In genomic region chr7:56051053-56051338, GRCh38 we compare ENCODE assay signal across 1 cellular context.
TF ChIP-seq lines count a peak whose summit lies in the region.

No MANE protein-coding gene starts in this region.

TF ChIP-seq in HepG2, 621 proteins besides CTCF, POLR2A, EP300 and RAD21:
- 0 out of 2 replicates have a peak, but pooled peaks have one; percentile 53 for TF ChIP-seq ZNF513 (CRISPR knock-in tag; conservative IDR thresholded peaks at IDR 0.05)
- 0 out of 2 replicates have a peak, but pooled peaks have one; percentile 31 for TF ChIP-seq TEAD2 (CRISPR knock-in tag; IDR thresholded peaks at IDR 0.05)
- TF ChIP-seq ZNF773 (CRISPR knock-in tag; IDR thresholded peaks at IDR 0.05; ENCODE audit: borderline replicate concordance): 0 out of 2 replicates have a peak, but pooled peaks have one; percentile 29
- no peak for TF ChIP-seq TAF15 (IDR thresholded peaks at IDR 0.05; ENCODE audit: low read depth, low read length, poor library complexity, severe bottlenecking)
- TF ChIP-seq CSRNP1 (CRISPR knock-in tag; IDR thresholded peaks at IDR 0.05): no peak
- peak; percentile 70; the same call in 1 of the 2 replicates for TF ChIP-seq TEF (CRISPR knock-in tag; IDR thresholded peaks at IDR 0.05)
- 0 out of 2 replicates have a peak, but pooled peaks have one; percentile 43 for TF ChIP-seq XBP1 (CRISPR knock-in tag; IDR thresholded peaks at IDR 0.05)
- TF ChIP-seq ZBTB26 (CRISPR knock-in tag; IDR thresholded peaks at IDR 0.05; ENCODE audit: borderline replicate concordance): 0 out of 2 replicates have a peak, but pooled peaks have one; percentile 4
- peak; percentile 62; the same call in 1 of the 2 replicates for TF ChIP-seq FOXJ3 (CRISPR knock-in tag; IDR thresholded peaks at IDR 0.05; ENCODE audit: borderline replicate concordance)
- 0 out of 2 replicates have a peak, but pooled peaks have one; percentile 33 for TF ChIP-seq ZNF740 (CRISPR knock-in tag; IDR thresholded peaks at IDR 0.05)
- TF ChIP-seq ATAD3A (CRISPR knock-in tag; IDR thresholded peaks at IDR 0.05): no peak
- peak; percentile 82; the same call in 1 of the 2 replicates for TF ChIP-seq NCOA1 (CRISPR knock-in tag; IDR thresholded peaks at IDR 0.05)
- TF ChIP-seq REPIN1 (CRISPR knock-in tag; IDR thresholded peaks at IDR 0.05; ENCODE audit: borderline replicate concordance, low read depth): no peak
- no peak for TF ChIP-seq ZNF333 (CRISPR knock-in tag; IDR thresholded peaks at IDR 0.05; ENCODE audit: borderline replicate concordance)
- no peak for TF ChIP-seq GATAD1 (CRISPR knock-in tag; IDR thresholded peaks at IDR 0.05)
- TF ChIP-seq MTF2 (CRISPR knock-in tag; IDR thresholded peaks at IDR 0.05; ENCODE audit: borderline replicate concordance): 0 out of 2 replicates have a peak, but pooled peaks have one; percentile 65
- no peak for TF ChIP-seq RFX3 (CRISPR knock-in tag; IDR thresholded peaks at IDR 0.05)
- peak; percentile 67; the same call in 1 of the 2 replicates for TF ChIP-seq AKNA (CRISPR knock-in tag; IDR thresholded peaks at IDR 0.05; ENCODE audit: borderline replicate concordance)
- peak; percentile 47 for TF ChIP-seq IKZF4 (CRISPR knock-in tag; IDR thresholded peaks at IDR 0.05; ENCODE audit: borderline replicate concordance, low read depth, not compliant biosample characterization)
- 0 out of 2 replicates have a peak, but pooled peaks have one; percentile 10 for TF ChIP-seq ETV6 (CRISPR knock-in tag; conservative IDR thresholded peaks at IDR 0.05)
- peak; percentile 36; the same call in 1 of the 2 replicates for TF ChIP-seq ZNF232 (CRISPR knock-in tag; IDR thresholded peaks at IDR 0.05; ENCODE audit: borderline replicate concordance)
- TF ChIP-seq KDM5A (IDR thresholded peaks at IDR 0.05; ENCODE audit: borderline replicate concordance, low read length): 0 out of 2 replicates have a peak, but pooled peaks have one; percentile 24
- TF ChIP-seq ZFP37 (CRISPR knock-in tag; IDR thresholded peaks at IDR 0.05; ENCODE audit: borderline replicate concordance): no peak
- TF ChIP-seq MYPOP (CRISPR knock-in tag; IDR thresholded peaks at IDR 0.05): no peak
- TF ChIP-seq KLF13 (CRISPR knock-in tag; IDR thresholded peaks at IDR 0.05): peak; percentile 63; the same call in 1 of the 2 replicates
